Comparison of ENCODE assay signal across 9 cellular contexts in genomic region chr18:57797209-57797651, GRCh38. TPM values are rescaled to one million over a fixed set of nuclear protein-coding genes. Genes with fewer than 3 reads are reported as not detected.
DNase-seq lines count a peak whose midpoint lies in the region; ATAC-seq, FAIRE-seq and TF ChIP-seq lines count a peak whose summit lies in the region.
"Had no signal": no experiment of that assay in that cellular context is flagged by ENCODE, and none has a peak within 500 bp of the region (broad histone marks: within the 10 kb centered on the region; RNA-seq: fewer than 3 reads in every experiment).

No MANE protein-coding gene starts in this region.

- intact Hi-C loops in body of pancreas (cut with DNase I), result loop anchor here (10.0 kb wide), 1 partner anchor 52 kb away; no protein-coding TSS in a partner anchor
- intact Hi-C loops in naive thymus-derived CD4-positive, alpha-beta T cell (cut with micrococcal nuclease), result no loop called here

- H3K4me1 ChIP-seq in body of pancreas, result peaks cover 79% of the 10 kb centered on the region
- H3K4me1 ChIP-seq in small intestine (ENCODE audit: control insufficient read depth in 2 of 2, insufficient read depth in 1 of 2, low read depth in 1 of 2, low read length in 1 of 2), result peaks cover 5% of the 10 kb centered on the region in 2 donors
- H3K4me1 ChIP-seq in naive thymus-derived CD4-positive, alpha-beta T cell (ENCODE audit: control insufficient read depth in 2 of 2, insufficient read depth in 2 of 2, low read length in 2 of 2), result no peaks in the 10 kb centered on the region

- WGBS in body of pancreas, 2 donors, result 24 to 27% methylated on average over 3 of the region's 3 CpGs
- 10 to 66% (median 24%) methylated on average over 3 of the region's 3 CpGs for WGBS in small intestine, 3 donors

- POLR2A ChIA-PET in naive thymus-derived CD4-positive, alpha-beta T cell (lab: Charles Lee), result no interaction called here

- peaks cover 0 to 12% (median 4%) of the 10 kb centered on the region in 5 donors for H3K36me3 Mint-ChIP-seq in naive thymus-derived CD4-positive, alpha-beta T cell

- DNase-seq in HT-29 (ENCODE audit: low spot score), result peak; percentile 85
- DNase-seq in NCI-H2107 treated with DMSO at 0.1 percent for 48 hours (lab: John Stamatoyannopoulos, UW; ENCODE audit: unreplicated experiment), result peak; percentile 99
- peak; percentile 58 to 78 (median 74) for DNase-seq in body of pancreas
- DNase-seq in small intestine, result peak; percentile 95
- DNase-seq in NCI-H2171 treated with DMSO at 0.1 percent for 48 hours (lab: John Stamatoyannopoulos, UW), result no peak
- no peak for DNase-seq in naive thymus-derived CD4-positive, alpha-beta T cell
- DNase-seq: Kasumi-1 had no signal

- no peak overlapping the region for H3K4me3 Mint-ChIP-seq in naive thymus-derived CD4-positive, alpha-beta T cell

- no peaks in the 10 kb centered on the region for H3K27me3 ChIP-seq in body of pancreas
- peaks cover 0 to 2% of the 10 kb centered on the region in 2 donors for H3K27me3 ChIP-seq in small intestine (ENCODE audit: control insufficient read depth in 2 of 2, insufficient read depth in 2 of 2, low read length in 2 of 2)
- H3K27me3 ChIP-seq in naive thymus-derived CD4-positive, alpha-beta T cell (ENCODE audit: control insufficient read depth in 2 of 2, insufficient read depth in 2 of 2, low read length in 2 of 2), result no peaks in the 10 kb centered on the region
- H3K27me3 ChIP-seq: suprapubic skin had no signal

- TF ChIP-seq CTCF in body of pancreas (IDR thresholded peaks at IDR 0.05), result peak in 1 of 7 experiments; percentile 3

- no peaks in the 10 kb centered on the region for H3K9me3 ChIP-seq in body of pancreas
- no peaks in the 10 kb centered on the region for H3K9me3 ChIP-seq in small intestine (ENCODE audit: control insufficient read depth, low read depth)
- H3K9me3 ChIP-seq in naive thymus-derived CD4-positive, alpha-beta T cell (ENCODE audit: control insufficient read depth in 2 of 3, low read length in 3 of 3), result no peaks in the 10 kb centered on the region
- H3K9me3 ChIP-seq: suprapubic skin had no signal

- H3K36me3 ChIP-seq in body of pancreas (replicated peaks in 1 of 2; ENCODE audit: insufficient read depth in 1 of 2, low read depth in 2 of 2), result no peaks in the 10 kb centered on the region
- H3K36me3 ChIP-seq in small intestine (ENCODE audit: control insufficient read depth in 2 of 2, insufficient read depth in 2 of 2, low read length in 2 of 2), result peaks cover 0 to 3% of the 10 kb centered on the region in 2 donors
- no peaks in the 10 kb centered on the region for H3K36me3 ChIP-seq in naive thymus-derived CD4-positive, alpha-beta T cell (ENCODE audit: control insufficient read depth in 2 of 3, insufficient read depth in 3 of 3, low read length in 3 of 3)
- H3K36me3 ChIP-seq: suprapubic skin had no signal

- FAIRE-seq in small intestine (lab: Jason Lieb, UNC), result no peak

- H3K27ac Mint-ChIP-seq in naive thymus-derived CD4-positive, alpha-beta T cell, result no peak overlapping the region

- H3K4me1 Mint-ChIP-seq in naive thymus-derived CD4-positive, alpha-beta T cell, result peaks cover 0 to 15% (median 9%) of the 10 kb centered on the region in 7 donors

- no peak for TF ChIP-seq POLR2A in body of pancreas (IDR thresholded peaks at IDR 0.05)

- CTCF ChIA-PET in naive thymus-derived CD4-positive, alpha-beta T cell (lab: Charles Lee), result no interaction called here

- no peak overlapping the region for H3K4me3 ChIP-seq in body of pancreas
- H3K4me3 ChIP-seq in small intestine (ENCODE audit: low read depth in 1 of 2, low read length in 2 of 2), result no peak overlapping the region
- no peak overlapping the region for H3K4me3 ChIP-seq in naive thymus-derived CD4-positive, alpha-beta T cell (ENCODE audit: low read length)
- H3K4me3 ChIP-seq: suprapubic skin had no signal

- peak; percentile 69 for ATAC-seq in body of pancreas
- ATAC-seq in naive thymus-derived CD4-positive, alpha-beta T cell, result no peak
- ATAC-seq in HG03442 (IDR thresholded peaks at IDR 0.05; ENCODE audit: unreplicated experiment), result no peak

- H3K27ac ChIP-seq in body of pancreas (peak overlapping the region; percentile 59 to 72 (median 68)), small intestine (ENCODE audit: low read depth in 1 of 2, low read length in 1 of 2) (peak overlapping the region; percentile 75 to 76)
- H3K27ac ChIP-seq in naive thymus-derived CD4-positive, alpha-beta T cell (ENCODE audit: low read depth, low read length), result no peak overlapping the region
- H3K27ac ChIP-seq: suprapubic skin had no signal

- H3K9me3 Mint-ChIP-seq in naive thymus-derived CD4-positive, alpha-beta T cell, result peaks cover 0 to 15% (median 5%) of the 10 kb centered on the region in 11 donors

- H3K27me3 Mint-ChIP-seq in naive thymus-derived CD4-positive, alpha-beta T cell, result peaks cover 35 to 55% (median 46%) of the 10 kb centered on the region in 5 donors

RNA-seq across cellular contexts. Expression of gene ATP8B1, which starts 5.9 kb away (rescaled TPM):
- 25.8 and 34.0 TPM in 2 replicates for total RNA-seq in HT-29 (2014; rRNA removed; shearing (Covaris generic))
- total RNA-seq in body of pancreas, result 10 to 100 TPM; 18.5 to 41.5 TPM
- 10 to 100 TPM; 25.5 to 57.1 (median 28.4) TPM for polyA plus RNA-seq in small intestine
- total RNA-seq in naive thymus-derived CD4-positive, alpha-beta T cell, result not detected
- polyA plus RNA-seq in naive thymus-derived CD4-positive, alpha-beta T cell, result not detected

Comparison
In these comparisons a context has a peak if more than half of its experiments do, and no peak if none do; other contexts are left out.
1. DNase-seq: peak in HT-29 (single experiment), NCI-H2107 treated with DMSO at 0.1 percent for 48 hours (single experiment), body of pancreas (4 of 4) and small intestine (single experiment); none in NCI-H2171 treated with DMSO at 0.1 percent for 48 hours (single experiment) and naive thymus-derived CD4-positive, alpha-beta T cell (0 of 9).
2. RNA of gene ATP8B1, which starts 5.9 kb away (total RNA-seq): 18.5 to 41.5 TPM in body of pancreas and 25.8 to 34.0 TPM in HT-29; not detected in naive thymus-derived CD4-positive, alpha-beta T cell; every median in the first group is over 10 times any median in the second.